In the genomic region with DNA sequence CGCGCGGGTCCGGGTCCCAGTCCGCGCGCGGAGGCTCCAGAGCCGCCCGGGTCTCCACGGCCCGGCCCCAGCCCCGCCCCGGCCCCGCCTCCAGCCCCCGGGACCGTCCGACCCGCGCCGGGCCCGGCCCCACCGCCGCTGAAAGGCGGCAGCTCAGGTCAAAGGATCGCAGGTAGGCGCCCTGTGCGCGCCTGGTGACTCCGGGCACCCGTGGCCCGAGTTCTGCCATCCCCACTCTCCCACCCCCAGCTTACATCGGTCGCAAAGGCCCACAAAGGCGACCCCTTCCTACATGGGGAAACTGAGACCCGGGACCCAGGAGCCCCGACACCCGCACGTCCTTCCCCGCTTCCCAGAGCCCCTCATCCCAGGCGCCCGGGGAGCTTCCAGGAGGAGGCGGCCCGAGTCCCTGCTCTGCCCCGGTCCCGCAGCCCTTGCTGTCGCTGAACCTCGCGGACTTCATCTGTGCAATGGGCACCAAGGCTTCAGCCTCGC, we compare ENCODE assay signal across 8 cellular contexts. TPM values are rescaled to one million over a fixed set of nuclear protein-coding genes. Genes with fewer than 3 reads are reported as not detected.
DNase-seq lines count a peak whose midpoint lies in the region; ATAC-seq and TF ChIP-seq lines count a peak whose summit lies in the region.

Gene TMEM200B (minus strand): TSS at position 33 of the 495 bp plus-strand sequence. CDS start 2,075 bp downstream, outside the sequence.

- no peaks in the 10 kb centered on the region for H3K9me3 ChIP-seq in Panc1 (ENCODE audit: control insufficient read depth, insufficient read depth, low read depth, low read length)
- H3K9me3 ChIP-seq in neural cell (ENCODE audit: low read length) = no peaks in the 10 kb centered on the region

- no peaks in the 10 kb centered on the region for H3F3A ChIP-seq in neural cell (ENCODE audit: insufficient read depth, low read length, poor library complexity, severe bottlenecking)

- TF ChIP-seq CTCF in Panc1 (IDR thresholded peaks at IDR 0.05) = no peak
- no peak for TF ChIP-seq CTCF in epithelial cell of proximal tubule (conservative IDR thresholded peaks at IDR 0.05; ENCODE audit: low read depth, low read length)
- no peak for TF ChIP-seq CTCF in neural cell (IDR thresholded peaks at IDR 0.05; ENCODE audit: poor library complexity, severe bottlenecking)

- H3K27ac ChIP-seq in Panc1 (ENCODE audit: low read length) (peak within 1 kb of the TSS; percentile 72), neural cell (ENCODE audit: low read length) (no peak within 1 kb of the TSS)

- peak within 1 kb of the TSS; percentile 62 to 74 for H3K4me3 ChIP-seq in Panc1 (ENCODE audit: low read depth in 2 of 2, low read length in 2 of 2)
- H3K4me3 ChIP-seq in epithelial cell of proximal tubule (ENCODE audit: low read depth, low read length) = peak within 1 kb of the TSS; percentile 66
- H3K4me3 ChIP-seq in neural cell (ENCODE audit: low read length) = peak within 1 kb of the TSS; percentile 62

- no peak for TF ChIP-seq RAD21 in neural cell (conservative IDR thresholded peaks at IDR 0.05)

- intact Hi-C loops in Panc1 (cut with micrococcal nuclease; ENCODE audit: unreplicated experiment) = loop anchor here (5.0 kb wide), 1 partner anchor 242 kb away; no protein-coding TSS in a partner anchor

- H3K36me3 ChIP-seq in Panc1 (ENCODE audit: control insufficient read depth, insufficient read depth, low read length) (no peaks in the 10 kb centered on the region; the same call in 1 of the 2 replicates), neural cell (ENCODE audit: insufficient read depth, low read length) (no peaks in the 10 kb centered on the region)

- H3K9ac ChIP-seq in neural cell (ENCODE audit: low read length) = peak within 1 kb of the TSS; percentile 31

- DNase-seq in Caki2 (ENCODE audit: low read depth) (no peak), Panc1 (ENCODE audit: low read depth, low spot score) (no peak), epithelial cell of proximal tubule (ENCODE audit: low read depth) (no peak), GF-D8 (lab: John Stamatoyannopoulos, UW) (no peak)
- no peak for DNase-seq in activated effector memory CD4-positive, alpha-beta T cell treated with Interleukin-2 at 50 U/mL for 16 hours

- POLR2A ChIA-PET in Panc1 (lab: Charles Lee) = no interaction called here

- H3K27me3 ChIP-seq in Panc1 (ENCODE audit: control insufficient read depth, insufficient read depth, low read length) = no peaks in the 10 kb centered on the region; the same call in 1 of the 2 replicates
- H3K27me3 ChIP-seq in neural cell (ENCODE audit: insufficient read depth, low read depth, low read length) = peaks cover 60% of the 10 kb centered on the region

- no peaks in the 10 kb centered on the region for H3K79me2 ChIP-seq in neural cell (replicated peaks; ENCODE audit: insufficient read depth, low read length)

- no peak for TF ChIP-seq EP300 in neural cell (conservative IDR thresholded peaks at IDR 0.05; ENCODE audit: poor library complexity, severe bottlenecking)

- in situ Hi-C loops in Caki2 (cut with HindIII; ENCODE audit: low pct_unique_long_range_greater_than_20kb, low sequenced_read_pairs) = no loop called here
- in situ Hi-C loops in Panc1 (cut with HindIII; ENCODE audit: low pct_unique_long_range_greater_than_20kb, low sequenced_read_pairs) = no loop called here

- CTCF ChIA-PET in Panc1 (lab: Charles Lee) = interaction anchor here (0.6 to 1.2 kb wide), 3 partner anchors 58 to 373 kb away, joined by 3 to 5 read pairs (median 3); no protein-coding TSS in a partner anchor

- BruUV-seq in Panc1 (replicated peaks; lab: Mats Ljungman, UMichigan) = no TSS peak

- peak; percentile 52 for ATAC-seq in Panc1
- ATAC-seq in GM19328 (IDR thresholded peaks at IDR 0.05; ENCODE audit: unreplicated experiment) = no peak
- ATAC-seq in GM18870 (IDR thresholded peaks at IDR 0.05; ENCODE audit: unreplicated experiment) = no peak

- H3K9me2 ChIP-seq in neural cell (ENCODE audit: insufficient read depth, low read length) = no peaks in the 10 kb centered on the region

- H4K20me1 ChIP-seq in neural cell (ENCODE audit: insufficient read depth) = no peaks in the 10 kb centered on the region

- no peaks in the 10 kb centered on the region; the same call in 1 of the 2 replicates for H3K4me1 ChIP-seq in Panc1 (ENCODE audit: control insufficient read depth, insufficient read depth, low read length)

- no peak within 1 kb of the TSS for H2AFZ ChIP-seq in neural cell (ENCODE audit: low read depth, low read length)

- peak within 1 kb of the TSS; percentile 44 for H3K4me2 ChIP-seq in neural cell (ENCODE audit: low read length)

TF ChIP-seq in neural cell, 6 proteins besides CTCF, POLR2A, EP300 and RAD21:
- no peak for TF ChIP-seq REST (IDR thresholded peaks at IDR 0.05; ENCODE audit: borderline replicate concordance)

RNA-seq across cellular contexts. Expression of gene TMEM200B, which starts in this region (rescaled TPM):
- 23.9 TPM in 2 replicates for total RNA-seq in Caki2 (2014; rRNA removed; shearing (Covaris generic); ENCODE audit: low replicate concordance)
- total RNA-seq in Panc1 (2021; ENCODE audit: unreplicated experiment) (2.1 TPM), epithelial cell of proximal tubule (6.9 and 14.9 TPM in 2 replicates)
- polyA plus RNA-seq in Panc1 (2012; ENCODE audit: insufficient read length) = 3.9 TPM
- 0.11 and 0.22 TPM in 2 replicates for polyA plus RNA-seq in neural cell
- not detected in 2 replicates for polyA minus RNA-seq in neural cell
